Comparison of ENCODE assay signal across 1 cellular context in genomic region chr7:100107125-100107737, GRCh38.
TF ChIP-seq lines count a peak whose summit lies in the region.

No MANE protein-coding gene starts in this region.

TF ChIP-seq in IMR-90, 13 proteins besides CTCF, POLR2A, EP300 and RAD21:
- TF ChIP-seq RCOR1 (IDR thresholded peaks at IDR 0.05; ENCODE audit: insufficient replicate concordance, low read length) (no peak), MAFK (IDR thresholded peaks at IDR 0.05; ENCODE audit: low read depth, low read length) (no peak), SMC3 (IDR thresholded peaks at IDR 0.05; ENCODE audit: low read depth, low read length) (no peak)
